In genomic region chr10:61752111-61753011, GRCh38 we compare ENCODE assay signal across 8 cellular contexts.
DNase-seq lines count a peak whose midpoint lies in the region; ATAC-seq, FAIRE-seq and TF ChIP-seq lines count a peak whose summit lies in the region.

No MANE protein-coding gene starts in this region.

- no peak overlapping the region for H3K4me3 ChIP-seq in AG10803 (ENCODE audit: low read length)
- no peak overlapping the region for H3K4me3 ChIP-seq in GM12878

- H3K27ac ChIP-seq in GM12878 (ENCODE audit: control insufficient read depth, insufficient read depth): no peak overlapping the region

- peak overlapping the region in 3 of 6 donors; percentile 26 to 89 (median 66) for H3K27ac Mint-ChIP-seq in naive B cell

- TF ChIP-seq RAD21 in GM12878 (IDR thresholded peaks at IDR 0.05; ENCODE audit: insufficient read depth, low read depth, low read length): no peak

- DNase-seq in AG10803 (ENCODE audit: low read depth) (peak; percentile 31), HT1080 (ENCODE audit: low read depth) (peak; percentile 73), GM12878 (ENCODE audit: low read depth, low spot score) (no peak), naive B cell (no peak), NCI-H128 (lab: John Stamatoyannopoulos, UW; ENCODE audit: unreplicated experiment) (no peak), mucosa of gallbladder (ENCODE audit: low spot score) (no peak), GM10266 (ENCODE audit: extremely low spot score) (no peak)

- no peak for TF ChIP-seq POLR2A in GM12878 (IDR thresholded peaks at IDR 0.05; ENCODE audit: low read depth, low read length)

- no peaks in the 10 kb centered on the region for H4K20me1 ChIP-seq in GM12878 (ENCODE audit: control insufficient read depth, insufficient read depth)

- FAIRE-seq in GM12878 (lab: Jason Lieb, UNC): peak; percentile 78

- H3K4me1 Mint-ChIP-seq in naive B cell: peaks cover 16 to 24% (median 21%) of the 10 kb centered on the region in 3 donors

- peaks cover 13% of the 10 kb centered on the region for H3K4me1 ChIP-seq in GM12878 (ENCODE audit: control insufficient read depth, insufficient read depth, low read length)

- in situ Hi-C loops in GM12878 (cut with MboI): no loop called here

- no TSS peak for BruUV-seq in GM12878 (replicated peaks; lab: Mats Ljungman, UMichigan)

- intact Hi-C loops in GM12878 (cut with micrococcal nuclease; ENCODE audit: unreplicated experiment): loop anchor here (5.0 to 10.0 kb wide), 2 partner anchors 65 to 282 kb away; no protein-coding TSS in a partner anchor

- H2AFZ ChIP-seq in GM12878 (ENCODE audit: control insufficient read depth, low read depth, low read length): peak overlapping the region; percentile 59

- H3K27me3 ChIP-seq in GM12878 (replicated peaks in 1 of 2; ENCODE audit: control insufficient read depth in 2 of 2, insufficient read depth in 2 of 2, low read length in 1 of 2): no peaks in the 10 kb centered on the region

- RAD21 ChIA-PET in GM12878 (lab: Charles Lee; ENCODE audit: unreplicated experiment): interaction anchor here (1.1 to 2.2 kb wide), 3 partner anchors 286 to 492 kb away, joined by 3 to 6 read pairs (median 5); no protein-coding TSS in a partner anchor

- CTCF ChIA-PET in GM12878 (lab: Yijun Ruan, JAX): interaction anchor here (0.7 to 3.4 kb wide), 10 partner anchors 9 to 493 kb away, joined by 3 to 23 read pairs (median 7); partner anchors contain the start of gene ARID5B

- no peak for TF ChIP-seq EP300 in GM12878 (IDR thresholded peaks at IDR 0.05; ENCODE audit: borderline replicate concordance in 1 of 2, control insufficient read depth in 1 of 2, low read depth in 2 of 2, low read length in 2 of 2)

- peak overlapping the region; percentile 27; the same call in 1 of the 2 replicates for H3K4me2 ChIP-seq in GM12878 (ENCODE audit: control insufficient read depth, insufficient read depth)

- H3K9me3 Mint-ChIP-seq in naive B cell: no peaks in the 10 kb centered on the region

- H3K79me2 ChIP-seq in GM12878 (ENCODE audit: control insufficient read depth, insufficient read depth, low read length): no peaks in the 10 kb centered on the region

- 21% methylated on average over 6 of the region's 6 CpGs for WGBS in GM12878 (ENCODE audit: insufficient coverage, insufficient replicate concordance, low lambda C conversion rate, missing lambda C conversion rate)

- H3K9ac ChIP-seq in GM12878 (ENCODE audit: control insufficient read depth, insufficient read depth, low read length): no peak overlapping the region

- H3K27me3 Mint-ChIP-seq in naive B cell: no peaks in the 10 kb centered on the region

- ATAC-seq in GM19395 (IDR thresholded peaks at IDR 0.05; ENCODE audit: unreplicated experiment): peak; percentile 59
- peak; percentile 79 for ATAC-seq in GM12878
- ATAC-seq in naive B cell (ENCODE audit: low read depth in 2 of 2): no peak

- SMC1A ChIA-PET in GM12878 (lab: Charles Lee; ENCODE audit: uncharacterized antibody, unreplicated experiment): interaction anchor here (1.3 to 1.7 kb wide), 4 partner anchors 150 to 496 kb away, joined by 4 to 14 read pairs (median 7); no protein-coding TSS in a partner anchor

- H3K4me3 Mint-ChIP-seq in naive B cell: peak overlapping the region in 5 of 8 donors; percentile 47 to 81 (median 70)

- no peaks in the 10 kb centered on the region for H3K36me3 Mint-ChIP-seq in naive B cell

- POLR2A ChIA-PET in GM12878 (lab: Charles Lee): interaction anchor here (0.6 kb wide), 1 partner anchor 149 kb away, joined by 3 read pairs; no protein-coding TSS in a partner anchor

- TF ChIP-seq CTCF in AG10803 (conservative IDR thresholded peaks at IDR 0.05; ENCODE audit: low read length) (no peak), GM12878 (IDR thresholded peaks at IDR 0.05 in 2 of 3, conservative IDR thresholded peaks at IDR 0.05 in 1 of 3; ENCODE audit: control insufficient read depth in 2 of 3, extremely low read depth in 1 of 3, insufficient read depth in 1 of 3, low read depth in 3 of 3, low read length in 3 of 3) (no peak), GM10266 (IDR thresholded peaks at IDR 0.05; ENCODE audit: control insufficient read depth, insufficient read depth, low read depth, missing control alignments) (no peak)

- no peaks in the 10 kb centered on the region for H3K36me3 ChIP-seq in GM12878 (ENCODE audit: control insufficient read depth in 2 of 2, insufficient read depth in 2 of 2, low read length in 1 of 2)

- H3K9me3 ChIP-seq in GM12878 (replicated peaks; ENCODE audit: control insufficient read depth, insufficient read depth, low read length): no peaks in the 10 kb centered on the region

TF ChIP-seq in GM12878, 131 proteins besides CTCF, POLR2A, EP300 and RAD21:
- no peak for TF ChIP-seq NFIC (IDR thresholded peaks at IDR 0.05; ENCODE audit: low read depth, low read length)
- TF ChIP-seq ZNF687 (IDR thresholded peaks at IDR 0.05): no peak
TF ChIP-seq in GM12878: peak in this region for 0.

Comparison
In these comparisons a context has a peak if more than half of its experiments do, and no peak if none do; other contexts are left out.
1. DNase-seq: peak in AG10803 (single experiment) and HT1080 (single experiment); none in GM12878 (single experiment), naive B cell (single experiment), NCI-H128 (single experiment), mucosa of gallbladder (single experiment) and GM10266 (single experiment).
2. ATAC-seq: peak in GM19395 (single experiment) and GM12878 (single experiment); none in naive B cell (0 of 2).